ENCODE assay signal across 9 cellular contexts in the genomic region with DNA sequence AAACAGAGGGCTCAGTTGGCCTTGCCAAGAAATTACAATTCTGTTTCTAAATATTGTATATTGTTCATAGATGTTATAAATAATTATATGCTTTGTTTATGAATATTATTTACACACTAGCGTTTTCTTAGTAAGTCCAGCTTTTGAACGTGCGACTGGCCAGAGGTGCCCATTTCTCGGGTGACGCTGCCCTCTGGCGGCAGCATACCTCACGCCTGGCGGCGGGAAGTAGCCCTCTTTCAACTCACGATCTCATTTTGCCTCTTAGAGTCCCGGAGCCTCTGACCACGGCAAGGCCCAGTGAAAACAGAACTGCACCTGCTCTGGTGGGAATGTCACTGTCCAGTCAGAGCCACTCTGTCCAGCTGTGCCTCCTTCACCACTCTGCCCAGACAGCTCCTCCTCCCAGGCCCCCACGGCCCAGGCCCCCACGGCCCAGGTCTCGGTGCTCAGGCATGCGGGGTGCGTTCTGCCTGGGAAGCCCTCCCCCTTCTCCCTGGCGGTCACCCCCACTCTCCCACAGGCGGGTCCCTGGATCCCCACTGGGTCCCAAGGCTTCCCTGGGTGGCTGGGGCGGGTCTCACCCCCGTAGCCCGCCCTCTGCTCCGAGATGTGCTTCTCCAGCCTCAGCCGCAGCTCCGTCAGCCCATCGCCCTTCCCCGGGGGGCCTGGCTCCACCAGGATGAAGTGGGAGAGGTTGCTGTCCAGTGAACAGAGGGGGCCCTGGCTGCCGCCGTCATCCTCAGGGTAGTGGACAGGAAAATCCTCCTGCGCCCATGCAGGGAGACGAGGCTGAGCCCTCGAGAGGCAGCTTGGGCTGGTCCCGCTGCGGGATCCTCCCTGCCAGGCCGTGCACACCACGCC. TPM values are rescaled to one million over a fixed set of nuclear protein-coding genes. Genes with fewer than 3 reads are reported as not detected.
DNase-seq lines count a peak whose midpoint lies in the region; ATAC-seq, FAIRE-seq and TF ChIP-seq lines count a peak whose summit lies in the region.
"Had no signal": no experiment of that assay in that cellular context is flagged by ENCODE, and none has a peak within 500 bp of the region (broad histone marks: within the 10 kb centered on the region; RNA-seq: fewer than 3 reads in every experiment).

No MANE protein-coding gene starts in this region.

- no peak for FAIRE-seq in pancreas (lab: Jason Lieb, UNC)

- H3K9me3 ChIP-seq in Caco-2: no peaks in the 10 kb centered on the region
- H3K9me3 ChIP-seq in pancreas: no peaks in the 10 kb centered on the region
- no peaks in the 10 kb centered on the region for H3K9me3 ChIP-seq in vagina

- POLR2A ChIA-PET in Caco-2 (lab: Charles Lee) (interaction anchor here (0.5 kb wide), 1 partner anchor 127 kb away, joined by 3 read pairs; no protein-coding TSS in a partner anchor), RWPE1 (lab: Yijun Ruan, JAX; ENCODE audit: low non-redundant PET) (no interaction called here)

- no peak overlapping the region for H3K27ac Mint-ChIP-seq in Caco-2 (ENCODE audit: unreplicated experiment)
- H3K27ac Mint-ChIP-seq: T-helper 1 cell treated with Interleukin-12 subunit alpha and Interleukin-12 subunit beta and Interleukin-4 antibody, amounts not matched to agents 30 μg/mL and 1 μg/mL, for 36 hours had no signal

- no peaks in the 10 kb centered on the region for H3K36me3 Mint-ChIP-seq in Caco-2 (ENCODE audit: insufficient read depth, unreplicated experiment)

- WGBS in pancreas, 2 donors: 46 to 56% methylated on average over 32 to 36 of the region's 36 CpGs

- H3K4me3 ChIP-seq in Caco-2 (ENCODE audit: low read depth, low read length) (no peak overlapping the region), pancreas (no peak overlapping the region), vagina (no peak overlapping the region)

- H3K27me3 ChIP-seq in Caco-2 (replicated peaks; ENCODE audit: control insufficient read depth, insufficient read depth, low read length): no peaks in the 10 kb centered on the region
- no peaks in the 10 kb centered on the region for H3K27me3 ChIP-seq in pancreas
- H3K27me3 ChIP-seq in vagina: no peaks in the 10 kb centered on the region

- TF ChIP-seq CTCF in Caco-2 (IDR thresholded peaks at IDR 0.05; ENCODE audit: insufficient read depth in 1 of 2, low read depth in 1 of 2, low read length in 1 of 2, severe bottlenecking in 1 of 2, unreplicated experiment in 1 of 2) (peak; percentile 66 to 94), RWPE1 (conservative IDR thresholded peaks at IDR 0.05; ENCODE audit: low read depth) (peak; percentile 76), pancreas (IDR thresholded peaks at IDR 0.05) (peak; percentile 62 to 79 (median 66)), vagina (IDR thresholded peaks at IDR 0.05) (peak; percentile 75 to 89 (median 85))

- intact Hi-C loops in Caco-2 (cut with micrococcal nuclease; ENCODE audit: unreplicated experiment): loop anchor here (1.0 to 2.0 kb wide), 3 partner anchors 20 to 223 kb away; a partner anchor contains a TSS
- intact Hi-C loops in pancreas (cut with DNase I): loop anchor here (2.0 to 10.0 kb wide), 4 partner anchors 113 to 225 kb away; no protein-coding TSS in a partner anchor
- intact Hi-C loops in vagina (cut with DNase I): loop anchor here (2.0 to 10.0 kb wide), 2 partner anchors 113 to 475 kb away; no protein-coding TSS in a partner anchor

- no TSS peak for BruUV-seq in Caco-2 (replicated peaks; lab: Mats Ljungman, UMichigan)

- ATAC-seq in pancreas (peak; percentile 78 to 89 (median 84)), GM18868 (IDR thresholded peaks at IDR 0.05; ENCODE audit: unreplicated experiment) (no peak)

- H3K4me1 ChIP-seq in Caco-2 (peaks cover 4% of the 10 kb centered on the region), pancreas (no peaks in the 10 kb centered on the region), vagina (peaks cover 15% of the 10 kb centered on the region)

- DNase-seq in Caco-2 (peak; percentile 74 to 80), HUDEP-2 (lab: John Stamatoyannopoulos, UW; ENCODE audit: unreplicated experiment in 76 of 76) (peak in 59 of 76 experiments; percentile 12 to 74 (median 49)), RWPE1 (ENCODE audit: low spot score) (peak; percentile 66), globus pallidus (ENCODE audit: low spot score) (peak; percentile 58), pancreas (peak; percentile 53 to 89 (median 82)), vagina (ENCODE audit: extremely low spot score in 2 of 2) (no peak)
- DNase-seq in activated naive CD4-positive, alpha-beta T cell treated with anti-CD3 and anti-CD28 coated beads, Interleukin-2, amount 50 U/mL, for 16 hours: peak; percentile 64

- CTCF ChIA-PET in Caco-2 (lab: Charles Lee): interaction anchor here (0.6 to 3.4 kb wide), 20 partner anchors 10 to 510 kb away, joined by 3 to 128 read pairs (median 5); a partner anchor contains a TSS
- CTCF ChIA-PET in RWPE1 (lab: Yijun Ruan, JAX): interaction anchor here (0.5 to 4.8 kb wide), 44 partner anchors 11 to 767 kb away, joined by 3 to 161 read pairs (median 5); a partner anchor contains a TSS

- no peak for TF ChIP-seq POLR2A in vagina (IDR thresholded peaks at IDR 0.05)

- no peaks in the 10 kb centered on the region for H3K4me1 Mint-ChIP-seq in Caco-2 (ENCODE audit: low read depth, unreplicated experiment)

- H3K4me3 Mint-ChIP-seq in Caco-2 (ENCODE audit: unreplicated experiment): no peak overlapping the region
- H3K4me3 Mint-ChIP-seq: T-helper 1 cell treated with Interleukin-12 subunit alpha and Interleukin-12 subunit beta and Interleukin-4 antibody, amounts not matched to agents 30 μg/mL and 1 μg/mL, for 36 hours had no signal

- H3K27ac ChIP-seq in RWPE1: no peak overlapping the region
- H3K27ac ChIP-seq in pancreas: no peak overlapping the region
- H3K27ac ChIP-seq in vagina: no peak overlapping the region

- H3K36me3 ChIP-seq in Caco-2 (ENCODE audit: control insufficient read depth, insufficient read depth, low read length): no peaks in the 10 kb centered on the region
- no peaks in the 10 kb centered on the region for H3K36me3 ChIP-seq in pancreas
- no peaks in the 10 kb centered on the region for H3K36me3 ChIP-seq in vagina

- no peaks in the 10 kb centered on the region for H3K27me3 Mint-ChIP-seq in Caco-2 (ENCODE audit: insufficient read depth, unreplicated experiment)

- H3K9me3 Mint-ChIP-seq in Caco-2 (ENCODE audit: unreplicated experiment): no peaks in the 10 kb centered on the region
- H3K9me3 Mint-ChIP-seq: T-helper 1 cell treated with Interleukin-12 subunit alpha and Interleukin-12 subunit beta and Interleukin-4 antibody, amounts not matched to agents 30 μg/mL and 1 μg/mL, for 36 hours had no signal

RNA-seq across cellular contexts. Expression of a gene that starts 19.3 kb away (rescaled TPM):
- total RNA-seq in Caco-2 (2022): 46.2 and 60.9 TPM in 2 replicates
- 10 to 100 TPM; 16.8 to 27.7 (median 19.7) TPM for total RNA-seq in pancreas
- polyA plus RNA-seq in pancreas: 10 to 100 TPM; 54.3 to 60.0 TPM
- total RNA-seq in vagina: 37.6 TPM

RNA-seq across cellular contexts. Expression of a gene that starts 24.4 kb away (rescaled TPM):
- total RNA-seq in Caco-2 (2022): not detected in 2 replicates
- 1 to 10 TPM in 3 of 6 donors, under 1 TPM in 3; 0.51 to 2.8 (median 0.95) TPM for total RNA-seq in pancreas
- polyA plus RNA-seq in pancreas: 1 to 10 TPM; 4.3 to 4.8 TPM
- total RNA-seq in vagina: not detected

RNA-seq across cellular contexts. Expression of a gene that starts 24.9 kb away (rescaled TPM):
- total RNA-seq in Caco-2 (2022): 0.72 and 1.0 TPM in 2 replicates
- 10 to 100 TPM; 25.2 to 61.1 (median 46.7) TPM for total RNA-seq in pancreas
- polyA plus RNA-seq in pancreas: 10 to 100 TPM; 14.0 to 50.0 TPM
- total RNA-seq in vagina: 2.7 TPM

RNA-seq across cellular contexts. Expression of a gene that starts 42.8 kb away (rescaled TPM):
- total RNA-seq in Caco-2 (2022) (397 and 412 TPM in 2 replicates), pancreas (100 to 1,000 TPM; 154 to 337 (median 236) TPM), vagina (526 TPM)
- polyA plus RNA-seq in pancreas: 100 to 1,000 TPM; 166 to 392 TPM

Comparison
In these comparisons a context has a peak if more than half of its experiments do, and no peak if none do; other contexts are left out.
1. DNase-seq: peak in Caco-2 (2 of 2), HUDEP-2 (59 of 76), RWPE1 (single experiment), activated naive CD4-positive, alpha-beta T cell treated with anti-CD3 and anti-CD28 coated beads, Interleukin-2, amount 50 U/mL, for 16 hours (single experiment), globus pallidus (single experiment) and pancreas (6 of 6); none in vagina (0 of 2).
2. Peak in every context shown above with its lines, with median percentiles within 50 percentile points of each other: CTCF ChIP-seq.